In genomic region chr17:57902800-57903759, GRCh38 we compare ENCODE assay signal across 1 cellular context.
TF ChIP-seq lines count a peak whose summit lies in the region.

No MANE protein-coding gene starts in this region.

TF ChIP-seq in HepG2, 621 proteins besides CTCF, POLR2A, EP300 and RAD21 (continued from another document and continues in another):
- TF ChIP-seq, protein P1, sequence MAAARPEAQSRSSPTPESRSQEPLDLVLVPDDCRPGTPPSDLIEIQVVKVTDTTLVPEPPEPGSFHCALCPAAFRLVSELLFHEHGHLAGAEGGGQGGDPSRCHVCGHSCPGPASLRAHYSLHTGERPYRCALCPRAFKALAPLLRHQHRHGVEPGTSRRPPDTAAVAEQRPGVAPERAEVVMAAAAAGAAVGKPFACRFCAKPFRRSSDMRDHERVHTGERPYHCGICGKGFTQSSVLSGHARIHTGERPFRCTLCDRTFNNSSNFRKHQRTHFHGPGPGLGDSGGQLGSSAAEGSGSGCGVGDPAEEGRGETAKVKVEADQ (CRISPR knock-in tag; IDR thresholded peaks at IDR 0.05; ENCODE audit: borderline replicate concordance), result 0 out of 2 replicates have a peak, but pooled peaks have one; percentile 55
- TF ChIP-seq ZMYM4 (CRISPR knock-in tag; IDR thresholded peaks at IDR 0.05), result no peak
- 0 out of 2 replicates have a peak, but pooled peaks have one; percentile 22 for TF ChIP-seq NR2C2 (CRISPR knock-in tag; IDR thresholded peaks at IDR 0.05; ENCODE audit: borderline replicate concordance)
- peak; percentile 47; the same call in 1 of the 2 replicates for TF ChIP-seq NFIC (IDR thresholded peaks at IDR 0.05; ENCODE audit: low read length)
- peak; percentile 74; the same call in 1 of the 2 replicates for TF ChIP-seq GZF1 (CRISPR knock-in tag; IDR thresholded peaks at IDR 0.05)
- TF ChIP-seq CREBL2 (CRISPR knock-in tag; IDR thresholded peaks at IDR 0.05; ENCODE audit: borderline replicate concordance), result no peak
- no peak for TF ChIP-seq RAD51 (IDR thresholded peaks at IDR 0.05; ENCODE audit: borderline replicate concordance)
- TF ChIP-seq THRA (CRISPR knock-in tag; IDR thresholded peaks at IDR 0.05; ENCODE audit: borderline replicate concordance), result peak; percentile 89
- peak; percentile 93 for TF ChIP-seq KLF9 (CRISPR knock-in tag; IDR thresholded peaks at IDR 0.05; ENCODE audit: low read depth)
- TF ChIP-seq SP2 (CRISPR knock-in tag; IDR thresholded peaks at IDR 0.05), result no peak
- no peak for TF ChIP-seq NFRKB (IDR thresholded peaks at IDR 0.05)
- TF ChIP-seq, protein P2, sequence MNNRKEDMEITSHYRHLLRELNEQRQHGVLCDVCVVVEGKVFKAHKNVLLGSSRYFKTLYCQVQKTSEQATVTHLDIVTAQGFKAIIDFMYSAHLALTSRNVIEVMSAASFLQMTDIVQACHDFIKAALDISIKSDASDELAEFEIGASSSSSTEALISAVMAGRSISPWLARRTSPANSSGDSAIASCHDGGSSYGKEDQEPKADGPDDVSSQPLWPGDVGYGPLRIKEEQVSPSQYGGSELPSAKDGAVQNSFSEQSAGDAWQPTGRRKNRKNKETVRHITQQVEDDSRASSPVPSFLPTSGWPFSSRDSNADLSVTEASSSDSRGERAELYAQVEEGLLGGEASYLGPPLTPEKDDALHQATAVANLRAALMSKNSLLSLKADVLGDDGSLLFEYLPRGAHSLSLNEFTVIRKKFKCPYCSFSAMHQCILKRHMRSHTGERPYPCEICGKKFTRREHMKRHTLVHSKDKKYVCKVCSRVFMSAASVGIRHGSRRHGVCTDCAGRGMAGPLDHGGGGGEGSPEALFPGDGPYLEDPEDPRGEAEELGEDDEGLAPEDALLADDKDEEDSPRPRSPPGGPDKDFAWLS (CRISPR knock-in tag; IDR thresholded peaks at IDR 0.05; ENCODE audit: borderline replicate concordance), result peak; percentile 91; the same call in 1 of the 2 replicates
- TF ChIP-seq ZHX1 (CRISPR knock-in tag; IDR thresholded peaks at IDR 0.05; ENCODE audit: low read depth), result peak; percentile 53; the same call in 1 of the 2 replicates
- TF ChIP-seq ZSCAN30 (CRISPR knock-in tag; IDR thresholded peaks at IDR 0.05), result no peak
- TF ChIP-seq ZNF781 (CRISPR knock-in tag; IDR thresholded peaks at IDR 0.05; ENCODE audit: borderline replicate concordance, not compliant biosample characterization), result peak; percentile 83
- peak; percentile 93; the same call in 1 of the 2 replicates for TF ChIP-seq MIER3 (CRISPR knock-in tag; IDR thresholded peaks at IDR 0.05; ENCODE audit: borderline replicate concordance)
- TF ChIP-seq ZNF839 (CRISPR knock-in tag; IDR thresholded peaks at IDR 0.05; ENCODE audit: borderline replicate concordance), result no peak
- TF ChIP-seq AGO1 (IDR thresholded peaks at IDR 0.05; ENCODE audit: low read depth, low read length, poor library complexity, severe bottlenecking), result no peak
- TF ChIP-seq, protein P3, sequence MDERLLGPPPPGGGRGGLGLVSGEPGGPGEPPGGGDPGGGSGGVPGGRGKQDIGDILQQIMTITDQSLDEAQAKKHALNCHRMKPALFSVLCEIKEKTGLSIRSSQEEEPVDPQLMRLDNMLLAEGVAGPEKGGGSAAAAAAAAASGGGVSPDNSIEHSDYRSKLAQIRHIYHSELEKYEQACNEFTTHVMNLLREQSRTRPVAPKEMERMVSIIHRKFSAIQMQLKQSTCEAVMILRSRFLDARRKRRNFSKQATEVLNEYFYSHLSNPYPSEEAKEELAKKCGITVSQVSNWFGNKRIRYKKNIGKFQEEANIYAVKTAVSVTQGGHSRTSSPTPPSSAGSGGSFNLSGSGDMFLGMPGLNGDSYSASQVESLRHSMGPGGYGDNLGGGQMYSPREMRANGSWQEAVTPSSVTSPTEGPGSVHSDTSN (CRISPR knock-in tag; IDR thresholded peaks at IDR 0.05), result no peak
- no peak for TF ChIP-seq AKNA (CRISPR knock-in tag; IDR thresholded peaks at IDR 0.05; ENCODE audit: borderline replicate concordance)
- TF ChIP-seq SUZ12 (IDR thresholded peaks at IDR 0.05; ENCODE audit: low read depth, low read length), result no peak
- TF ChIP-seq TRIM22 (IDR thresholded peaks at IDR 0.05), result no peak
- no peak for TF ChIP-seq ZNF713 (CRISPR knock-in tag; IDR thresholded peaks at IDR 0.05)
- TF ChIP-seq E2F1 (CRISPR knock-in tag; IDR thresholded peaks at IDR 0.05), result no peak
- TF ChIP-seq ZSCAN22 (CRISPR knock-in tag; IDR thresholded peaks at IDR 0.05), result no peak
- peak; percentile 56; the same call in 1 of the 2 replicates for TF ChIP-seq KDM6A (CRISPR knock-in tag; IDR thresholded peaks at IDR 0.05; ENCODE audit: low read depth)
- peak; percentile 51; the same call in 1 of the 2 replicates for TF ChIP-seq ZFP37 (CRISPR knock-in tag; IDR thresholded peaks at IDR 0.05; ENCODE audit: borderline replicate concordance)
- peak; percentile 31 for TF ChIP-seq SKI (IDR thresholded peaks at IDR 0.05; ENCODE audit: partially characterized antibody)
- TF ChIP-seq TCF7L2 (IDR thresholded peaks at IDR 0.05; ENCODE audit: low read depth, low read length), result no peak
- TF ChIP-seq GLI4 (CRISPR knock-in tag; IDR thresholded peaks at IDR 0.05; ENCODE audit: borderline replicate concordance), result no peak
- peak; percentile 75; the same call in 1 of the 2 replicates for TF ChIP-seq HOXA3 (CRISPR knock-in tag; IDR thresholded peaks at IDR 0.05)
- TF ChIP-seq PITX1 (CRISPR knock-in tag; IDR thresholded peaks at IDR 0.05), result peak; percentile 77
- no peak; the same call in 1 of the 2 replicates for TF ChIP-seq TRAFD1 (CRISPR knock-in tag; IDR thresholded peaks at IDR 0.05; ENCODE audit: borderline replicate concordance)
- peak; percentile 52 for TF ChIP-seq TEAD3 (CRISPR knock-in tag; optimal IDR thresholded peaks at IDR 0.05; ENCODE audit: borderline replicate concordance)
- peak; percentile 29; the same call in 1 of the 2 replicates for TF ChIP-seq AHR (CRISPR knock-in tag; IDR thresholded peaks at IDR 0.05)
- no peak for TF ChIP-seq RORA (CRISPR knock-in tag; IDR thresholded peaks at IDR 0.05)
- TF ChIP-seq RBAK (CRISPR knock-in tag; IDR thresholded peaks at IDR 0.05), result no peak
- peak; percentile 94 for TF ChIP-seq ZNF331 (CRISPR knock-in tag; IDR thresholded peaks at IDR 0.05)
- peak; percentile 36; the same call in 1 of the 2 replicates for TF ChIP-seq RFX1 (IDR thresholded peaks at IDR 0.05)
- TF ChIP-seq ZNF431 (CRISPR knock-in tag; IDR thresholded peaks at IDR 0.05; ENCODE audit: borderline replicate concordance, low read depth), result 0 out of 2 replicates have a peak, but pooled peaks have one; percentile 15
- no peak for TF ChIP-seq TBX3 (IDR thresholded peaks at IDR 0.05; ENCODE audit: borderline replicate concordance)
- TF ChIP-seq ATAD3A (CRISPR knock-in tag; IDR thresholded peaks at IDR 0.05), result no peak; the same call in 1 of the 2 replicates
- TF ChIP-seq, protein P4, sequence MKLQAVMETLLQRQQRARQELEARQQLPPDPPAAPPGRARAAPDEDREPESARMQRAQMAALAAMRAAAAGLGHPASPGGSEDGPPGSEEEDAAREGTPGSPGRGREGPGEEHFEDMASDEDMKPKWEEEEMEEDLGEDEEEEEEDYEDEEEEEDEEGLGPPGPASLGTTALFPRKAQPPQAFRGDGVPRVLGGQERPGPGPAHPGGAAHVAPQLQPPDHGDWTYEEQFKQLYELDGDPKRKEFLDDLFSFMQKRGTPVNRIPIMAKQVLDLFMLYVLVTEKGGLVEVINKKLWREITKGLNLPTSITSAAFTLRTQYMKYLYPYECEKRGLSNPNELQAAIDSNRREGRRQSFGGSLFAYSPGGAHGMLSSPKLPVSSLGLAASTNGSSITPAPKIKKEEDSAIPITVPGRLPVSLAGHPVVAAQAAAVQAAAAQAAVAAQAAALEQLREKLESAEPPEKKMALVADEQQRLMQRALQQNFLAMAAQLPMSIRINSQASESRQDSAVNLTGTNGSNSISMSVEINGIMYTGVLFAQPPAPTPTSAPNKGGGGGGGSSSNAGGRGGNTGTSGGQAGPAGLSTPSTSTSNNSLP (IDR thresholded peaks at IDR 0.05; ENCODE audit: low read depth, low read length), result no peak
- TF ChIP-seq ZNF264 (CRISPR knock-in tag; IDR thresholded peaks at IDR 0.05), result no peak
